In genomic region chr14:77043177-77043983, GRCh38 we compare ENCODE assay signal across 8 cellular contexts. TPM values are rescaled to one million over a fixed set of nuclear protein-coding genes. Genes with fewer than 3 reads are reported as not detected.
DNase-seq lines count a peak whose midpoint lies in the region; ATAC-seq, FAIRE-seq and TF ChIP-seq lines count a peak whose summit lies in the region.

No MANE protein-coding gene starts in this region.

- no peak for TF ChIP-seq POLR2A in GM12878 (IDR thresholded peaks at IDR 0.05; ENCODE audit: low read depth, low read length)

- H3K4me2 ChIP-seq in GM12878 (ENCODE audit: control insufficient read depth, insufficient read depth): peak overlapping the region; percentile 49

- SMC1A ChIA-PET in GM12878 (lab: Charles Lee; ENCODE audit: uncharacterized antibody, unreplicated experiment): interaction anchor here (0.7 to 8.4 kb wide), 17 partner anchors 8 to 168 kb away, joined by 3 to 172 read pairs (median 4); partner anchors contain the start of gene IRF2BPL

- H3K9me3 ChIP-seq in GM12878 (replicated peaks; ENCODE audit: control insufficient read depth, insufficient read depth, low read length): no peaks in the 10 kb centered on the region

- 0 out of 2 replicates have a peak overlapping the region, but pooled peaks have one; percentile 26 for H3K4me3 ChIP-seq in GM12878

- H3K27me3 ChIP-seq in GM12878 (replicated peaks in 1 of 2; ENCODE audit: control insufficient read depth in 2 of 2, insufficient read depth in 2 of 2, low read length in 1 of 2): no peaks in the 10 kb centered on the region

- no TSS peak for BruUV-seq in GM12878 (replicated peaks; lab: Mats Ljungman, UMichigan)

- RAD21 ChIA-PET in GM12878 (lab: Charles Lee; ENCODE audit: unreplicated experiment): interaction anchor here (0.8 to 7.7 kb wide), 19 partner anchors 9 to 167 kb away, joined by 3 to 125 read pairs (median 6); partner anchors contain the start of gene IRF2BPL

- DNase-seq in RWPE1 (ENCODE audit: low spot score) (peak; percentile 53), GM12878 (ENCODE audit: low read depth, low spot score) (peak; percentile 60), kidney tubule cell (ENCODE audit: low spot score) (peak; percentile 71), DMS153 treated with DMSO at 0.1 percent for 48 hours (lab: John Stamatoyannopoulos, UW; ENCODE audit: unreplicated experiment) (no peak)
- DNase-seq in stimulated activated CD8-positive, alpha-beta memory T cell treated with anti-CD3 and anti-CD28 coated beads, Interleukin-4, amount 100 ng/mL, for 48 hours: peak; percentile 73

- TF ChIP-seq CTCF in RWPE1 (conservative IDR thresholded peaks at IDR 0.05; ENCODE audit: low read depth): no peak
- TF ChIP-seq CTCF in GM12878 (IDR thresholded peaks at IDR 0.05 in 2 of 3, conservative IDR thresholded peaks at IDR 0.05 in 1 of 3; ENCODE audit: control insufficient read depth in 2 of 3, extremely low read depth in 1 of 3, insufficient read depth in 1 of 3, low read depth in 3 of 3, low read length in 3 of 3): no peak

- POLR2A ChIA-PET in RWPE1 (lab: Yijun Ruan, JAX; ENCODE audit: low non-redundant PET): no interaction called here
- POLR2A ChIA-PET in GM12878 (lab: Charles Lee): interaction anchor here (0.6 to 10.4 kb wide), 18 partner anchors 8 to 115 kb away, joined by 3 to 173 read pairs (median 4); partner anchors contain the start of gene IRF2BPL

- CTCF ChIA-PET in RWPE1 (lab: Yijun Ruan, JAX): no interaction called here
- CTCF ChIA-PET in GM12878 (lab: Yijun Ruan, JAX): interaction anchor here (0.8 to 8.9 kb wide), 15 partner anchors 10 to 168 kb away, joined by 3 to 72 read pairs (median 8); no protein-coding TSS in a partner anchor

- H2AFZ ChIP-seq in GM12878 (ENCODE audit: control insufficient read depth, low read depth, low read length): peak overlapping the region; percentile 24

- FAIRE-seq in GM12878 (lab: Jason Lieb, UNC): peak; percentile 13

- peaks cover 57% of the 10 kb centered on the region for H3K4me1 ChIP-seq in GM12878 (ENCODE audit: control insufficient read depth, insufficient read depth, low read length)

- no peaks in the 10 kb centered on the region for H3K79me2 ChIP-seq in GM12878 (ENCODE audit: control insufficient read depth, insufficient read depth, low read length)

- in situ Hi-C loops in GM12878 (cut with MboI): loop anchor here (5.0 kb wide), 1 partner anchor 81 kb away; no protein-coding TSS in a partner anchor

- intact Hi-C loops in GM12878 (cut with micrococcal nuclease; ENCODE audit: unreplicated experiment): no loop called here

- peak; percentile 21 for ATAC-seq in GM21447 (IDR thresholded peaks at IDR 0.05; ENCODE audit: unreplicated experiment)
- peak; percentile 54 for ATAC-seq in GM12878
- no peak for ATAC-seq in GM18511 (IDR thresholded peaks at IDR 0.05; ENCODE audit: unreplicated experiment)
- ATAC-seq in GM18502 (IDR thresholded peaks at IDR 0.05; ENCODE audit: poor library complexity, unreplicated experiment): no peak

- peak overlapping the region; percentile 44; the same call in 1 of the 2 replicates for H3K9ac ChIP-seq in GM12878 (ENCODE audit: control insufficient read depth, insufficient read depth, low read length)

- H3K36me3 ChIP-seq in GM12878 (ENCODE audit: control insufficient read depth in 2 of 2, insufficient read depth in 2 of 2, low read length in 1 of 2): no peaks in the 10 kb centered on the region

- 34% methylated on average over 10 of the region's 10 CpGs for WGBS in GM12878 (ENCODE audit: insufficient coverage, insufficient replicate concordance, low lambda C conversion rate, missing lambda C conversion rate)

- no peak for TF ChIP-seq RAD21 in GM12878 (IDR thresholded peaks at IDR 0.05; ENCODE audit: insufficient read depth, low read depth, low read length)

- no peaks in the 10 kb centered on the region for H4K20me1 ChIP-seq in GM12878 (ENCODE audit: control insufficient read depth, insufficient read depth)

- TF ChIP-seq EP300 in GM12878 (IDR thresholded peaks at IDR 0.05; ENCODE audit: borderline replicate concordance in 1 of 2, control insufficient read depth in 1 of 2, low read depth in 2 of 2, low read length in 2 of 2): peak; percentile 35 to 57; a peak in 1 of 4 replicates

- H3K27ac ChIP-seq in RWPE1: peak overlapping the region; percentile 97
- H3K27ac ChIP-seq in GM12878 (ENCODE audit: control insufficient read depth, insufficient read depth): peak overlapping the region; percentile 93

TF ChIP-seq in GM12878, 131 proteins besides CTCF, POLR2A, EP300 and RAD21 (continues in another document):
- peak; percentile 65 for TF ChIP-seq ZNF687 (IDR thresholded peaks at IDR 0.05)
- peak; percentile 52; the same call in 1 of the 2 replicates for TF ChIP-seq YY1 (IDR thresholded peaks at IDR 0.05; ENCODE audit: low read depth, low read length)
- no peak for TF ChIP-seq ZSCAN29 (IDR thresholded peaks at IDR 0.05)
- TF ChIP-seq JUND (IDR thresholded peaks at IDR 0.05; ENCODE audit: low read depth, low read length): no peak
- peak; percentile 48 for TF ChIP-seq RELA (IDR thresholded peaks at IDR 0.05; ENCODE audit: borderline replicate concordance, partially characterized antibody)
- peak; percentile 72 for TF ChIP-seq SMAD1 (IDR thresholded peaks at IDR 0.05; ENCODE audit: low read depth, partially characterized antibody)
- no peak for TF ChIP-seq ASH2L (IDR thresholded peaks at IDR 0.05; ENCODE audit: borderline replicate concordance, low read depth)
- TF ChIP-seq TCF3 (IDR thresholded peaks at IDR 0.05; ENCODE audit: borderline replicate concordance, insufficient read depth, low read depth, low read length): no peak
- peak; percentile 54; the same call in 1 of the 2 replicates for TF ChIP-seq CREM (IDR thresholded peaks at IDR 0.05; ENCODE audit: low read depth)
- no peak for TF ChIP-seq CBX5 (IDR thresholded peaks at IDR 0.05; ENCODE audit: low read depth)

RNA-seq across cellular contexts. Expression of gene IRF2BPL, which starts 14.9 kb away (rescaled TPM):
- 24.2 and 27.6 TPM in 2 replicates for total RNA-seq in GM12878 (2013; cell fraction: nucleolus; rRNA removed)
- total RNA-seq in GM12878 (2014; rRNA removed) (19.1 and 22.8 TPM in 2 replicates), GM12878 (2014; rRNA removed; fragmentation: Illumina TruSeq; extraction: Trizol) (2.8 and 3.4 TPM in 2 replicates), GM12878 (2021) (33.3 and 34.5 TPM in 2 replicates)
- polyA plus RNA-seq in GM12878 (2011; ENCODE audit: low read depth): 3.2 TPM
- polyA plus RNA-seq in GM12878 (2011; rRNA removed) (8.3 and 9.7 TPM in 2 replicates), GM12878 (2014; fragmentation: Illumina TruSeq; extraction: Trizol) (1.6 and 2.9 TPM in 2 replicates), GM12878 (2014; fragmentation: Nextera tagmentation; extraction: Ambion mirVana) (1 to 10 TPM; 1.2 to 1.9 TPM), GM12878 (2014; rRNA removed) (11.6 and 14.4 TPM in 2 replicates), GM12878 (2016; fragmentation: Nextera tagmentation; extraction: Ambion mirVana) (1 to 10 TPM; 1.4 to 2.3 TPM)
- polyA plus RNA-seq in GM12878 (2011; cell fraction: cytosol; rRNA removed): 11.4 and 14.5 TPM in 2 replicates
- polyA plus RNA-seq in GM12878 (2011; cell fraction: nucleus; rRNA removed): 25.0 and 34.8 TPM in 2 replicates
- 13.7 and 15.9 TPM in 2 replicates for polyA plus RNA-seq in GM12878 (2012)
- polyA minus RNA-seq in GM12878 (2011; rRNA and poly(A)+ RNA removed): 7.2 and 13.4 TPM in 2 replicates
- 19.1 and 23.4 TPM in 2 replicates for polyA minus RNA-seq in GM12878 (2011; cell fraction: cytosol; rRNA and poly(A)+ RNA removed)
- polyA minus RNA-seq in GM12878 (2011; cell fraction: nucleus; rRNA and poly(A)+ RNA removed): 16.6 and 29.0 TPM in 2 replicates

RNA-seq across cellular contexts. Expression of gene CIPC, which starts 54.7 kb away (rescaled TPM):
- total RNA-seq in GM12878 (2013; cell fraction: nucleolus; rRNA removed): 57.9 and 60.2 TPM in 2 replicates
- 19.8 and 24.7 TPM in 2 replicates for total RNA-seq in GM12878 (2014; rRNA removed)
- 16.3 and 17.2 TPM in 2 replicates for total RNA-seq in GM12878 (2014; rRNA removed; fragmentation: Illumina TruSeq; extraction: Trizol)
- 17.7 and 20.3 TPM in 2 replicates for total RNA-seq in GM12878 (2021)
- polyA plus RNA-seq in GM12878 (2011; ENCODE audit: low read depth): 6.8 TPM
- polyA plus RNA-seq in GM12878 (2011; rRNA removed): 29.5 and 35.3 TPM in 2 replicates
- 23.3 and 24.7 TPM in 2 replicates for polyA plus RNA-seq in GM12878 (2011; cell fraction: cytosol; rRNA removed)
- 18.1 and 20.6 TPM in 2 replicates for polyA plus RNA-seq in GM12878 (2011; cell fraction: nucleus; rRNA removed)
- polyA plus RNA-seq in GM12878 (2012): 6.9 and 9.0 TPM in 2 replicates
- polyA plus RNA-seq in GM12878 (2014; fragmentation: Illumina TruSeq; extraction: Trizol): 17.0 and 20.8 TPM in 2 replicates
- 1 to 10 TPM; 5.6 to 6.6 TPM for polyA plus RNA-seq in GM12878 (2014; fragmentation: Nextera tagmentation; extraction: Ambion mirVana)
- 14.5 and 16.8 TPM in 2 replicates for polyA plus RNA-seq in GM12878 (2014; rRNA removed)
- 10 to 100 TPM; 11.9 to 14.4 TPM for polyA plus RNA-seq in GM12878 (2016; fragmentation: Nextera tagmentation; extraction: Ambion mirVana)
- polyA minus RNA-seq in GM12878 (2011; rRNA and poly(A)+ RNA removed): 27.8 and 31.7 TPM in 2 replicates
- polyA minus RNA-seq in GM12878 (2011; cell fraction: cytosol; rRNA and poly(A)+ RNA removed): 10.4 and 11.5 TPM in 2 replicates
- 8.9 and 10.4 TPM in 2 replicates for polyA minus RNA-seq in GM12878 (2011; cell fraction: nucleus; rRNA and poly(A)+ RNA removed)

Comparison
In these comparisons a context has a peak if more than half of its experiments do, and no peak if none do; other contexts are left out.
1. ATAC-seq: peak in GM21447 (single experiment) and GM12878 (single experiment); none in GM18511 (single experiment) and GM18502 (single experiment).